Comparison of ENCODE assay signal across 22 cellular contexts in the genomic region with DNA sequence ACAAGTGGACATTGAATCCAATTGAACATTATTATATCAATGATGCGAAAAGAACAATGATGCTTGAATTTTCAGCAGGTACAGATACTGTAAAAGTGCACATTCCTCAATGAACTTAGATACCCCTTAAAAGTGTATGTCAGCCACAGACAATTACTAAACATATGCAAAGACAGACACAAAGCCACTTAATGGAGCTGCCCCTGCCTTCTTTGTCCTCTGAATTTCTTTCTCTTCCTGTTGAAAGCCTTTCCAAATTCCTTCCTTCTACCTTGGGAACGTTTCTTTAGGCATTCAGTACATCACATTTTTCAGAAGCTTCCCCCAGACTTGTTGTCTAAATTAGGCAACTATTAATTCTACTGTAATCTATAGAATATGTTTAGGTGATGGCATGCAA.
DNase-seq lines count a peak whose midpoint lies in the region; ATAC-seq and TF ChIP-seq lines count a peak whose summit lies in the region.
"Had no signal": no experiment of that assay in that cellular context is flagged by ENCODE, and none has a peak within 500 bp of the region (broad histone marks: within the 10 kb centered on the region; RNA-seq: fewer than 3 reads in every experiment).

No MANE protein-coding gene starts in this region.

- H3K9ac ChIP-seq in neuronal stem cell (ENCODE audit: low read depth, low read length, poor library complexity): no peak overlapping the region
- H3K9ac ChIP-seq: BLaER1, GM23248 had no signal

- POLR2A ChIA-PET in WTC11 (lab: Charles Lee): no interaction called here

- no peak overlapping the region for H3K23ac ChIP-seq in neuronal stem cell (ENCODE audit: low read depth, low read length, poor library complexity)

- no peaks in the 10 kb centered on the region for H3K27me3 ChIP-seq in HAP-1 (ENCODE audit: low read depth)
- no peaks in the 10 kb centered on the region for H3K27me3 ChIP-seq in neuronal stem cell (ENCODE audit: control insufficient read depth in 3 of 3, insufficient read depth in 3 of 3, low read depth in 1 of 3, low read length in 3 of 3)
- H3K27me3 ChIP-seq: BLaER1 had no signal

- CTCF ChIA-PET in WTC11 (lab: Charles Lee): interaction anchor here (1.2 kb wide), 2 partner anchors 27 to 661 kb away, joined by 3 read pairs; no protein-coding TSS in a partner anchor

- H3K9me3 Mint-ChIP-seq in WTC11: peaks cover 9% of the 10 kb centered on the region

- DNase-seq in HAP-1 (ENCODE audit: low spot score in 2 of 2) (peak; percentile 13 to 89), WTC11 (ENCODE audit: low spot score) (no peak), iPS DF 4.7 (ENCODE audit: extremely low read depth, low spot score) (peak; percentile 84), neuronal stem cell (ENCODE audit: low spot score) (peak; percentile 21), NCI-H524 (lab: John Stamatoyannopoulos, UW) (no peak), ecto neural progenitor cell (ENCODE audit: low spot score) (no peak), NCI-H146 treated with DMSO at 0.1 percent for 48 hours (lab: John Stamatoyannopoulos, UW; ENCODE audit: unreplicated experiment) (no peak)
- DNase-seq: CD4-positive, CD25-positive, alpha-beta regulatory T cell; GM23248; Kasumi-1; MV-4-11; NCI-H1105; NCI-H1436 treated with DMSO at 0.1 percent for 48 hours; NCI-H1930; NCI-H2107; NCI-H446; NCI-H526 treated with DMSO at 0.1 percent for 48 hours; SHP77 treated with DMSO at 0.1 percent for 48 hours had no signal

- H3K79me1 ChIP-seq in neuronal stem cell (ENCODE audit: low read depth, low read length): no peaks in the 10 kb centered on the region

- no peak for TF ChIP-seq CTCF in WTC11 (IDR thresholded peaks at IDR 0.05)

- peak; percentile 33 for ATAC-seq in WTC11
- ATAC-seq: K562 had no signal

- H3K14ac ChIP-seq in neuronal stem cell (ENCODE audit: low read length): no peak overlapping the region

- H3K36me3 Mint-ChIP-seq in WTC11: peaks cover 20% of the 10 kb centered on the region
- H3K36me3 Mint-ChIP-seq: CD4-positive, CD25-positive, alpha-beta regulatory T cell had no signal

- H3K4me1 Mint-ChIP-seq in WTC11: peaks cover 62% of the 10 kb centered on the region
- H3K4me1 Mint-ChIP-seq: CD4-positive, CD25-positive, alpha-beta regulatory T cell had no signal

- H3K9me3 ChIP-seq in HAP-1: peaks cover 2% of the 10 kb centered on the region
- peaks cover 0 to 1% of the 10 kb centered on the region in 2 donors for H3K9me3 ChIP-seq in neuronal stem cell (replicated peaks in 1 of 2; ENCODE audit: control insufficient read depth in 2 of 2, insufficient read depth in 1 of 2, low read depth in 1 of 2, low read length in 2 of 2)
- H3K9me3 ChIP-seq: BLaER1 had no signal

- no peaks in the 10 kb centered on the region for H3K36me3 ChIP-seq in HAP-1 (replicated peaks)
- H3K36me3 ChIP-seq in neuronal stem cell (replicated peaks in 1 of 2; ENCODE audit: control insufficient read depth in 2 of 2, insufficient read depth in 2 of 2, low read length in 2 of 2): no peaks in the 10 kb centered on the region
- H3K36me3 ChIP-seq: BLaER1 had no signal

- no peak overlapping the region for H3K4ac ChIP-seq in neuronal stem cell (ENCODE audit: low read length)

- no peak overlapping the region for H3K4me2 ChIP-seq in neuronal stem cell (ENCODE audit: insufficient read depth, low read length, poor library complexity, severe bottlenecking)
- H3K4me2 ChIP-seq: BLaER1 had no signal

- no peak overlapping the region for H3K4me3 ChIP-seq in HAP-1
- no peak overlapping the region for H3K4me3 ChIP-seq in neuronal stem cell (ENCODE audit: low read length in 2 of 2)
- H3K4me3 ChIP-seq: BLaER1, GM23248, K562 had no signal

- H2AFZ ChIP-seq in neuronal stem cell (ENCODE audit: low read length): peak overlapping the region; percentile 14
- H2AFZ ChIP-seq: GM23248 had no signal

- 0 out of 2 replicates have a peak, but pooled peaks cover under 1% of the 10 kb centered on the region for H3K27me3 Mint-ChIP-seq in WTC11 (ENCODE audit: low read depth)
- H3K27me3 Mint-ChIP-seq: CD4-positive, CD25-positive, alpha-beta regulatory T cell had no signal

- no CpG with 5 or more reads among the region's 2 CpGs for WGBS in neuronal stem cell (ENCODE audit: extremely low coverage in 2 of 2, insufficient read length in 2 of 2, insufficient replicate concordance in 1 of 2), 2 donors

- H2BK5ac ChIP-seq in neuronal stem cell (ENCODE audit: low read length): no peak overlapping the region

- H3K27ac ChIP-seq in neuronal stem cell (replicated peaks; ENCODE audit: low read length): peak overlapping the region; percentile 33
- H3K27ac ChIP-seq: BLaER1, GM23248, HL-60, RWPE1 had no signal

- no peak overlapping the region for H2BK120ac ChIP-seq in neuronal stem cell (ENCODE audit: low read depth, low read length)

- H4K8ac ChIP-seq in neuronal stem cell (ENCODE audit: low read depth, low read length): no peak overlapping the region

- H3K4me1 ChIP-seq in HAP-1 (peaks cover 19% of the 10 kb centered on the region), neuronal stem cell (ENCODE audit: control insufficient read depth in 2 of 2, insufficient read depth in 1 of 2, low read depth in 1 of 2, low read length in 2 of 2) (peaks cover 4 to 15% of the 10 kb centered on the region in 2 donors)
- H3K4me1 ChIP-seq: BLaER1 had no signal

- no peak overlapping the region for H2BK12ac ChIP-seq in neuronal stem cell (ENCODE audit: low read length)

- H3K4me3 Mint-ChIP-seq in WTC11: peak overlapping the region; percentile 33; the same call in 1 of the 2 replicates
- H3K4me3 Mint-ChIP-seq: CD4-positive, CD25-positive, alpha-beta regulatory T cell had no signal

- in situ Hi-C loops in HAP-1 (cut with MboI; ENCODE audit: low sequenced_read_pairs): no loop called here

- no peak overlapping the region for H4K91ac ChIP-seq in neuronal stem cell (ENCODE audit: low read depth, low read length, poor library complexity)

- peak overlapping the region; percentile 99 for H3K27ac Mint-ChIP-seq in WTC11
- H3K27ac Mint-ChIP-seq: CD4-positive, CD25-positive, alpha-beta regulatory T cell had no signal

- no peak overlapping the region for H2AK5ac ChIP-seq in neuronal stem cell (ENCODE audit: low read depth, low read length)

- H3K18ac ChIP-seq in neuronal stem cell (ENCODE audit: low read length): no peak overlapping the region

- H2BK15ac ChIP-seq in neuronal stem cell (ENCODE audit: low read length): no peak overlapping the region

TF ChIP-seq in WTC11, 78 proteins besides CTCF, POLR2A, EP300 and RAD21 (continues in another document):
- TF ChIP-seq TP53 (CRISPR knock-in tag; IDR thresholded peaks at IDR 0.05) (no peak), E2F4 (CRISPR knock-in tag; IDR thresholded peaks at IDR 0.05; ENCODE audit: borderline replicate concordance, low read depth) (no peak), AR (CRISPR knock-in tag; IDR thresholded peaks at IDR 0.05) (no peak), TEAD4 (CRISPR knock-in tag; IDR thresholded peaks at IDR 0.05) (no peak)
- TF ChIP-seq, protein P1, sequence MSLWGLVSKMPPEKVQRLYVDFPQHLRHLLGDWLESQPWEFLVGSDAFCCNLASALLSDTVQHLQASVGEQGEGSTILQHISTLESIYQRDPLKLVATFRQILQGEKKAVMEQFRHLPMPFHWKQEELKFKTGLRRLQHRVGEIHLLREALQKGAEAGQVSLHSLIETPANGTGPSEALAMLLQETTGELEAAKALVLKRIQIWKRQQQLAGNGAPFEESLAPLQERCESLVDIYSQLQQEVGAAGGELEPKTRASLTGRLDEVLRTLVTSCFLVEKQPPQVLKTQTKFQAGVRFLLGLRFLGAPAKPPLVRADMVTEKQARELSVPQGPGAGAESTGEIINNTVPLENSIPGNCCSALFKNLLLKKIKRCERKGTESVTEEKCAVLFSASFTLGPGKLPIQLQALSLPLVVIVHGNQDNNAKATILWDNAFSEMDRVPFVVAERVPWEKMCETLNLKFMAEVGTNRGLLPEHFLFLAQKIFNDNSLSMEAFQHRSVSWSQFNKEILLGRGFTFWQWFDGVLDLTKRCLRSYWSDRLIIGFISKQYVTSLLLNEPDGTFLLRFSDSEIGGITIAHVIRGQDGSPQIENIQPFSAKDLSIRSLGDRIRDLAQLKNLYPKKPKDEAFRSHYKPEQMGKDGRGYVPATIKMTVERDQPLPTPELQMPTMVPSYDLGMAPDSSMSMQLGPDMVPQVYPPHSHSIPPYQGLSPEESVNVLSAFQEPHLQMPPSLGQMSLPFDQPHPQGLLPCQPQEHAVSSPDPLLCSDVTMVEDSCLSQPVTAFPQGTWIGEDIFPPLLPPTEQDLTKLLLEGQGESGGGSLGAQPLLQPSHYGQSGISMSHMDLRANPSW (CRISPR knock-in tag; conservative IDR thresholded peaks at IDR 0.05; ENCODE audit: low read depth): no peak

Comparison
In these comparisons a context has a peak if more than half of its experiments do, and no peak if none do; other contexts are left out.
1. DNase-seq: peak in HAP-1 (2 of 2), iPS DF 4.7 (single experiment) and neuronal stem cell (single experiment); none in WTC11 (single experiment), NCI-H524 (0 of 2), ecto neural progenitor cell (single experiment) and NCI-H146 treated with DMSO at 0.1 percent for 48 hours (single experiment).